In the genomic region with DNA sequence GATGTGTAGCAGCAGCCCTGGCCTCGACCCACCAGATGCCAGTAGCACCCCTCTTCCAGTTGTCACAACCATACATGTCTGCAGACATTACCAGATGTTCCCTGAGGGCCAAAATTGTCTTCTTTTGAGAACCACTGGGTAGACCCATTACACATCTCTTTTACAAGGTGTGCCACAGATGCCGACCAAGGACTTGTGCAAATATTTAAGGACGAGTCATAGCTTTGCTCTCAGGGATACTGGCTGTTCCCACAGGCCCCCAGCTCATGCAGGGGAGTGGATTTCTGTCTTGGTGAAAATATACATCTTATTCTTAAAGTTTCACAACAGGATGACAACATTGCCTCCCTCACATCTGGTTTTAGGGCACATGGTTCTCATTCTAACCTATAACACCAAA, we compare ENCODE assay signal across 20 cellular contexts.
"Had no signal": no experiment of that assay in that cellular context is flagged by ENCODE, and none has a peak within 500 bp of the region (broad histone marks: within the 10 kb centered on the region; RNA-seq: fewer than 3 reads in every experiment).

No MANE protein-coding gene starts in this region.

- DNase-seq: hypothalamus; immature natural killer cell; left ventricle myocardium inferior; midbrain; mucosa of descending colon; naive thymus-derived CD4-positive, alpha-beta T cell; ovary; right lobe of liver; stimulated activated CD4-positive, alpha-beta T cell treated with anti-CD3 and anti-CD28 coated beads, Interleukin-1b, Interleukin-23, amount 100 ng/mL, for 48 hours; stimulated activated CD4-positive, alpha-beta T cell treated with anti-CD3 and anti-CD28 coated beads, Interleukin-2, amount 100 ng/mL, for 48 hours; stimulated activated CD4-positive, alpha-beta T cell treated with anti-CD3 and anti-CD28 coated beads, Interleukin-4, amount 100 ng/mL, for 4 hours; stimulated activated CD8-positive, alpha-beta memory T cell treated with anti-CD3 and anti-CD28 coated beads, Interleukin-4, amount 100 ng/mL, for 48 hours; stimulated activated naive CD4-positive, alpha-beta T cell treated with Interleukin-2 at 50 U/mL for 16 hours; stimulated activated naive CD8-positive, alpha-beta T cell treated with anti-CD3 and anti-CD28 coated beads, Interleukin-15, amount 100 ng/mL, for 72 hours; substantia nigra; uterus had no signal

- H3K4me3 ChIP-seq: left ventricle myocardium inferior, lung, mucosa of descending colon, ovary, right atrium auricular region, right lobe of liver, smooth muscle cell, tibial nerve, uterus had no signal
